Comparison of ENCODE assay signal across 8 cellular contexts in genomic region chr3:141737828-141738635, GRCh38. TPM values are rescaled to one million over a fixed set of nuclear protein-coding genes. Genes with fewer than 3 reads are reported as not detected.
DNase-seq lines count a peak whose midpoint lies in the region; ATAC-seq and TF ChIP-seq lines count a peak whose summit lies in the region.

TSS of gene RNF7 (plus strand) at chr3:141738298. CDS start at chr3:141738342, 44 bp downstream.

- peak within 1 kb of the TSS; percentile 10 for H3K23ac ChIP-seq in trophoblast cell (ENCODE audit: low read length)

- H4K8ac ChIP-seq in trophoblast cell (ENCODE audit: low read depth, low read length) = peak within 1 kb of the TSS; percentile 98

- intact Hi-C loops in transverse colon (cut with DNase I; ENCODE audit: low total_unique reads) = loop anchor here (1.0 kb wide), 1 partner anchor 139 kb away; no protein-coding TSS in a partner anchor

- H3K27ac Mint-ChIP-seq in activated naive CD8-positive, alpha-beta T cell treated with anti-CD3 and anti-CD28 coated beads, Interleukin-2, amount 50 U/mL, for 24 hours = peak within 1 kb of the TSS; percentile 92

- H2BK5ac ChIP-seq in trophoblast cell (ENCODE audit: low read depth, low read length, poor library complexity) = peak within 1 kb of the TSS; percentile 96

- WGBS in trophoblast cell (ENCODE audit: extremely low coverage, insufficient coverage, insufficient read length) = no CpG with 5 or more reads among the region's 65 CpGs
- 0% methylated on average over 8 to 65 of the region's 65 CpGs for WGBS in transverse colon (ENCODE audit: low coverage in 1 of 2), 2 donors

- H3K9me3 ChIP-seq in cardiac muscle cell (ENCODE audit: low read depth) (no peaks in the 10 kb centered on the region), trophoblast cell (ENCODE audit: insufficient read depth, low read depth, low read length) (no peaks in the 10 kb centered on the region), transverse colon (no peaks in the 10 kb centered on the region)

- H3K9ac ChIP-seq in trophoblast cell (ENCODE audit: low read length) = peak within 1 kb of the TSS; percentile 98

- TF ChIP-seq EP300 in transverse colon (IDR thresholded peaks at IDR 0.05; ENCODE audit: low read depth) = no peak

- H2BK12ac ChIP-seq in trophoblast cell (ENCODE audit: low read length) = no peak within 1 kb of the TSS

- in situ Hi-C loops in transverse colon (cut with MboI; ENCODE audit: low pct_ligation_motif_present in 1 of 4, low pct_unique_long_range_greater_than_20kb in 1 of 4, low sequenced_read_pairs in 3 of 4) = loop anchor here (25.0 kb wide), 4 partner anchors 124 to 426 kb away; no protein-coding TSS in a partner anchor

- H4K91ac ChIP-seq in trophoblast cell (ENCODE audit: low read depth, low read length) = peak within 1 kb of the TSS; percentile 98

- H3K36me3 ChIP-seq in cardiac muscle cell = no peaks in the 10 kb centered on the region
- peaks cover 0 to 4% of the 10 kb centered on the region in 2 experiments for H3K36me3 ChIP-seq in trophoblast cell (ENCODE audit: control insufficient read depth in 1 of 2, insufficient read depth in 2 of 2, low read length in 2 of 2)
- H3K36me3 ChIP-seq in transverse colon = no peaks in the 10 kb centered on the region

- no peaks in the 10 kb centered on the region for H3K9me3 Mint-ChIP-seq in activated naive CD8-positive, alpha-beta T cell treated with anti-CD3 and anti-CD28 coated beads, Interleukin-2, amount 50 U/mL, for 24 hours

- H2AFZ ChIP-seq in trophoblast cell (ENCODE audit: insufficient read depth, low read length, poor library complexity) = peak within 1 kb of the TSS; percentile 97

- no peak for TF ChIP-seq POLR2A in transverse colon (IDR thresholded peaks at IDR 0.05)

- peak within 1 kb of the TSS; percentile 76 for H3K4me2 ChIP-seq in trophoblast cell (ENCODE audit: low read length)

- H2AK5ac ChIP-seq in trophoblast cell (ENCODE audit: low read length) = peak within 1 kb of the TSS; percentile 71

- TF ChIP-seq CTCF in GM12875 (IDR thresholded peaks at IDR 0.05; ENCODE audit: borderline replicate concordance, insufficient read depth, low read depth, low read length) = peak; percentile 95
- peak; percentile 86 for TF ChIP-seq CTCF in cardiac muscle cell (IDR thresholded peaks at IDR 0.05; ENCODE audit: low read depth, low read length)
- peak; percentile 81 to 98 (median 86) for TF ChIP-seq CTCF in transverse colon (IDR thresholded peaks at IDR 0.05)

- peak within 1 kb of the TSS; percentile 91 for H3K4me3 ChIP-seq in GM12875 (ENCODE audit: low read depth, low read length)
- peak within 1 kb of the TSS; percentile 91 for H3K4me3 ChIP-seq in cardiac muscle cell
- peak within 1 kb of the TSS; percentile 100 for H3K4me3 ChIP-seq in trophoblast cell (ENCODE audit: low read depth, low read length)
- H3K4me3 ChIP-seq in transverse colon = peak within 1 kb of the TSS; percentile 79 to 82 (median 81)

- peak within 1 kb of the TSS; percentile 91 for H3K4me3 Mint-ChIP-seq in activated naive CD8-positive, alpha-beta T cell treated with anti-CD3 and anti-CD28 coated beads, Interleukin-2, amount 50 U/mL, for 24 hours

- peaks cover 13% of the 10 kb centered on the region for H3K36me3 Mint-ChIP-seq in activated naive CD8-positive, alpha-beta T cell treated with anti-CD3 and anti-CD28 coated beads, Interleukin-2, amount 50 U/mL, for 24 hours (ENCODE audit: low read depth)

- peaks cover 35% of the 10 kb centered on the region for H3K4me1 Mint-ChIP-seq in activated naive CD8-positive, alpha-beta T cell treated with anti-CD3 and anti-CD28 coated beads, Interleukin-2, amount 50 U/mL, for 24 hours

- H3K27me3 ChIP-seq in cardiac muscle cell (no peaks in the 10 kb centered on the region), trophoblast cell (ENCODE audit: insufficient read depth, low read length) (no peaks in the 10 kb centered on the region), transverse colon (no peaks in the 10 kb centered on the region)

- DNase-seq in NCI-H1417 treated with DMSO at 0.1 percent for 48 hours (lab: John Stamatoyannopoulos, UW) = peak; percentile 80
- peak; percentile 94 for DNase-seq in SW480 (ENCODE audit: low spot score)
- peak; percentile 97 for DNase-seq in activated naive CD8-positive, alpha-beta T cell treated with anti-CD3 and anti-CD28 coated beads, Interleukin-2, amount 50 U/mL, for 24 hours
- DNase-seq in cardiac muscle cell (ENCODE audit: low read depth in 1 of 2, low spot score in 1 of 2) = peak; percentile 97 to 98
- peak; percentile 99 for DNase-seq in trophoblast cell
- peak; percentile 97 for DNase-seq in transverse colon

- peak within 1 kb of the TSS; percentile 95 for H2BK120ac ChIP-seq in trophoblast cell (ENCODE audit: insufficient read depth, low read length, poor library complexity)

- peak within 1 kb of the TSS; percentile 97 for H3K4ac ChIP-seq in trophoblast cell (ENCODE audit: low read depth, low read length)

- H3K79me2 ChIP-seq in trophoblast cell (ENCODE audit: control insufficient read depth, insufficient read depth, low read length, poor library complexity) = peaks cover 13% of the 10 kb centered on the region

- H3K18ac ChIP-seq in trophoblast cell (ENCODE audit: low read length) = peak within 1 kb of the TSS; percentile 99

- H3K79me1 ChIP-seq in trophoblast cell (ENCODE audit: low read length) = peaks cover 9% of the 10 kb centered on the region

- H3K14ac ChIP-seq in trophoblast cell (ENCODE audit: low read length) = peak within 1 kb of the TSS; percentile 98

- H3K27me3 Mint-ChIP-seq in activated naive CD8-positive, alpha-beta T cell treated with anti-CD3 and anti-CD28 coated beads, Interleukin-2, amount 50 U/mL, for 24 hours = no peaks in the 10 kb centered on the region

- peaks cover 14% of the 10 kb centered on the region for H3K4me1 ChIP-seq in cardiac muscle cell (ENCODE audit: low read depth)
- peaks cover 3 to 4% of the 10 kb centered on the region in 2 experiments for H3K4me1 ChIP-seq in trophoblast cell (ENCODE audit: control insufficient read depth in 1 of 2, insufficient read depth in 2 of 2, low read length in 2 of 2)
- H3K4me1 ChIP-seq in transverse colon = peaks cover 18 to 38% (median 30%) of the 10 kb centered on the region in 4 donors

- peak; percentile 96 for ATAC-seq in HG02798 (IDR thresholded peaks at IDR 0.05; ENCODE audit: poor library complexity, unreplicated experiment)
- ATAC-seq in activated naive CD8-positive, alpha-beta T cell treated with anti-CD3 and anti-CD28 coated beads, Interleukin-2, amount 50 U/mL, for 24 hours = peak; percentile 94

- H4K12ac ChIP-seq in trophoblast cell (ENCODE audit: low read depth, low read length) = peak within 1 kb of the TSS; percentile 96

- H3K27ac ChIP-seq in cardiac muscle cell (peak within 1 kb of the TSS; percentile 91), trophoblast cell (ENCODE audit: low read depth, low read length) (peak within 1 kb of the TSS; percentile 77), transverse colon (peak within 1 kb of the TSS; percentile 95 to 99 (median 97))

RNA-seq across cellular contexts. Expression of gene RNF7, which starts in this region (rescaled TPM):
- total RNA-seq in cardiac muscle cell (73.0 and 77.5 TPM in 2 replicates), transverse colon (100 to 1,000 TPM in 1 of 4 donors, 10 to 100 TPM in 3; 23.7 to 122 (median 58.5) TPM)
- 189 and 234 TPM in 2 replicates for polyA plus RNA-seq in cardiac muscle cell
- polyA plus RNA-seq in trophoblast cell (2013) = 118 and 122 TPM in 2 replicates

Comparison
In these comparisons a context has a peak if more than half of its experiments do, and no peak if none do; other contexts are left out.
1. Peak in every context shown above with its lines: DNase-seq, ATAC-seq, H3K4me3 ChIP-seq and H3K27ac ChIP-seq.